8 cellular contexts compared by ENCODE assay signal in the genomic region with DNA sequence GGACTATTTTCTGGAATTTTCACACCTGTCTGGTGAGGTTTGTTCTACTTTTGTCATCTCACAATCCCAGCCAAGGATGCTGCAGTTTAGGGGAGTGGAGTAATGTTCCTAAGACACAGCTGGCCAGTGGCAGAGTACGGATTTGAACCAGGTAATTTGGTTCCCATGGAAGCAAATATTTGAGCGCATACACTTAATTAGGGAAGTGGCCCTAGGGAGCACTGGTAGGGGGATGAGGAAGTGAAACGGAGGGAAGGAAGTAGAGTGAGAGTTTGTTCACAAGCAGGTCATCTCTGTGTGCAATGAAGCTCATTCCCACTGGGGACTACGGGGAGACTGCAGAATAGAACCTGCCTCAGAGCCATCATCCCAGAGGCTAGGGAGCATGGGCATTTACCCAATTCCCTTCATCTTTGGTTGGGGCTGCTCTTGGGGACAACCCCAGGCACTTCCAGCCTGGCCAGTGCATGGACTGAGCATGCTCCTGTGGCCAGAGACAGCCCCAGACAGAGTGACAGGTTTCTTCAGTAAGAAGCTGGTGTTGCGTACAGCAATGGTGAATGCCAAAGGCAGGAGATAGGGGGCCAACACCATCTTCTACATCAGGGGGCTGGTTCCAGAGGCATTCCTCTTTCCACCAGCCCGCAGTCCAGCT.
A peak's percentile ranks its signal among the peaks of the same experiment; 100 is the strongest.
DNase-seq lines count a peak whose midpoint lies in the region; ATAC-seq and TF ChIP-seq lines count a peak whose summit lies in the region.

No MANE protein-coding gene starts in this region.

- no peak overlapping the region for H3K4me3 ChIP-seq in mucosa of descending colon

- no peak for TF ChIP-seq CTCF in mucosa of descending colon (IDR thresholded peaks at IDR 0.05)

- H3K4me1 ChIP-seq in mucosa of descending colon (ENCODE audit: low read depth): no peaks in the 10 kb centered on the region

- ATAC-seq in GM18870 (IDR thresholded peaks at IDR 0.05; ENCODE audit: unreplicated experiment) (peak; percentile 65), HG02678 (IDR thresholded peaks at IDR 0.05; ENCODE audit: unreplicated experiment) (peak; percentile 60), mucosa of descending colon (peak; percentile 69)

- intact Hi-C loops in mucosa of descending colon (cut with DNase I, micrococcal nuclease): no loop called here

- H3K9me3 ChIP-seq in mucosa of descending colon: no peaks in the 10 kb centered on the region

- DNase-seq in MV-4-11 (lab: John Stamatoyannopoulos, UW): peak; percentile 97
- DNase-seq in mucosa of descending colon: no peak
- DNase-seq in DMS114 treated with DMSO at 0.1 percent for 48 hours (lab: John Stamatoyannopoulos, UW; ENCODE audit: unreplicated experiment): no peak
- no peak for DNase-seq in putamen (ENCODE audit: low spot score)
- DNase-seq in islet precursor cell: no peak
- DNase-seq in SHP77 (lab: John Stamatoyannopoulos, UW): no peak

- no peaks in the 10 kb centered on the region for H3K36me3 ChIP-seq in mucosa of descending colon (ENCODE audit: low read depth)
